ENCODE assay signal across 8 cellular contexts in the genomic region with DNA sequence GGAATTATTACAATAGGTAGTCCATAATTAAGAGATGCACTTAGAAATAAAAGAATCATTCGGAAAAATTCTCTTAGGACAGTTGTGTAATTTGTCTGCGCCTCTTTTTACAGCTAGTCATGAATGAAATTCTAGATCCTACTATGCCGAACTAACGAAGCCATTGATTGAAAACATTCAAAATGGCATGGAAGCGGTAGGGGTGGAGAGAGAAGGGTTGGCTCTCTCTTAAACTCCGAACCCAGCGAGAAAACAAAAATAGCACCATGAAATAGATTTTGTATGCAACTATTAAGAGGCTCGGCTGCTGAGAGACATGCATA. TPM values are rescaled to one million over a fixed set of nuclear protein-coding genes. Genes with fewer than 3 reads are reported as not detected.
DNase-seq lines count a peak whose midpoint lies in the region; ATAC-seq and TF ChIP-seq lines count a peak whose summit lies in the region.

No MANE protein-coding gene starts in this region.

- intact Hi-C loops in colonic mucosa (cut with DNase I), result no loop called here
- intact Hi-C loops in naive thymus-derived CD4-positive, alpha-beta T cell (cut with micrococcal nuclease), result loop anchor here (1.0 to 10.0 kb wide), 12 partner anchors 8 to 751 kb away; a partner anchor contains a TSS

- no peaks in the 10 kb centered on the region for H3K36me3 ChIP-seq in colonic mucosa
- peaks cover 0 to 13% (median 0%) of the 10 kb centered on the region in 3 experiments for H3K36me3 ChIP-seq in naive thymus-derived CD4-positive, alpha-beta T cell (ENCODE audit: control insufficient read depth in 2 of 3, insufficient read depth in 3 of 3, low read length in 3 of 3)

- peaks cover 0 to 2% (median 0%) of the 10 kb centered on the region in 5 donors for H3K27me3 Mint-ChIP-seq in naive thymus-derived CD4-positive, alpha-beta T cell

- peak overlapping the region; percentile 73 for H3K4me3 ChIP-seq in colonic mucosa
- H3K4me3 ChIP-seq in naive thymus-derived CD4-positive, alpha-beta T cell (ENCODE audit: low read length), result peak overlapping the region; percentile 91

- no peaks in the 10 kb centered on the region for H3K4me1 ChIP-seq in colonic mucosa
- H3K4me1 ChIP-seq in naive thymus-derived CD4-positive, alpha-beta T cell (ENCODE audit: control insufficient read depth in 2 of 2, insufficient read depth in 2 of 2, low read length in 2 of 2), result peaks cover 4% of the 10 kb centered on the region in 2 donors

- H3K4me1 Mint-ChIP-seq in naive thymus-derived CD4-positive, alpha-beta T cell, result peaks cover 26 to 49% (median 46%) of the 10 kb centered on the region in 7 donors

- H3K9me3 Mint-ChIP-seq in naive thymus-derived CD4-positive, alpha-beta T cell, result no peaks in the 10 kb centered on the region

- H3K27me3 ChIP-seq in colonic mucosa, result no peaks in the 10 kb centered on the region
- H3K27me3 ChIP-seq in naive thymus-derived CD4-positive, alpha-beta T cell (ENCODE audit: control insufficient read depth in 2 of 2, insufficient read depth in 2 of 2, low read length in 2 of 2), result no peaks in the 10 kb centered on the region

- H3K27ac Mint-ChIP-seq in naive thymus-derived CD4-positive, alpha-beta T cell, result peak overlapping the region; percentile 72 to 97 (median 91)

- POLR2A ChIA-PET in naive thymus-derived CD4-positive, alpha-beta T cell (lab: Charles Lee), result interaction anchor here (1.5 to 3.1 kb wide), 2 partner anchors 10 to 510 kb away, joined by 3 to 16 read pairs; a partner anchor contains a TSS

- DNase-seq in DMS114 treated with DMSO at 0.1 percent for 48 hours (lab: John Stamatoyannopoulos, UW; ENCODE audit: unreplicated experiment), result peak; percentile 23
- peak; percentile 40 for DNase-seq in NAMALWA (ENCODE audit: low spot score)
- no peak for DNase-seq in colonic mucosa
- DNase-seq in naive thymus-derived CD4-positive, alpha-beta T cell, result no peak
- no peak for DNase-seq in effector CD8-positive, alpha-beta T cell (lab: John Stamatoyannopoulos, UW)
- DNase-seq in pons (ENCODE audit: low spot score), result no peak
- no peak for DNase-seq in stimulated activated CD4-positive, alpha-beta T cell treated with anti-CD3 and anti-CD28 coated beads, Interleukin-4, amount 100 ng/mL, for 1 hour

- peak overlapping the region; percentile 85 to 100 (median 96) for H3K4me3 Mint-ChIP-seq in naive thymus-derived CD4-positive, alpha-beta T cell

- H3K9me3 ChIP-seq in colonic mucosa, result no peaks in the 10 kb centered on the region
- H3K9me3 ChIP-seq in naive thymus-derived CD4-positive, alpha-beta T cell (ENCODE audit: control insufficient read depth in 2 of 3, low read length in 3 of 3), result no peaks in the 10 kb centered on the region

- H3K36me3 Mint-ChIP-seq in naive thymus-derived CD4-positive, alpha-beta T cell, result peaks cover 0 to 19% (median 0%) of the 10 kb centered on the region in 5 donors

- peak overlapping the region; percentile 86 to 95 for H3K9ac ChIP-seq in colonic mucosa (ENCODE audit: low read depth in 2 of 2, low read length in 2 of 2)

- CTCF ChIA-PET in naive thymus-derived CD4-positive, alpha-beta T cell (lab: Charles Lee), result interaction anchor here (0.5 to 1.3 kb wide), 2 partner anchors 10 to 48 kb away, joined by 3 to 6 read pairs; no protein-coding TSS in a partner anchor

- H3K27ac ChIP-seq in colonic mucosa, result no peak overlapping the region
- H3K27ac ChIP-seq in naive thymus-derived CD4-positive, alpha-beta T cell (ENCODE audit: low read depth, low read length), result no peak overlapping the region

- ATAC-seq in naive thymus-derived CD4-positive, alpha-beta T cell, result no peak
- ATAC-seq in HG02642 (IDR thresholded peaks at IDR 0.05; ENCODE audit: poor library complexity, unreplicated experiment), result no peak

- no peak for TF ChIP-seq CTCF in colonic mucosa (IDR thresholded peaks at IDR 0.05)

RNA-seq across cellular contexts. Expression of a gene that starts 1.1 kb away (rescaled TPM):
- total RNA-seq in colonic mucosa, result 10 to 100 TPM; 10.1 to 16.9 TPM
- 10 to 100 TPM in 1 of 5 experiments, 1 to 10 TPM in 4; 6.0 to 48.4 (median 6.9) TPM for total RNA-seq in naive thymus-derived CD4-positive, alpha-beta T cell
- 1 to 10 TPM; 1.6 to 2.1 TPM for polyA plus RNA-seq in naive thymus-derived CD4-positive, alpha-beta T cell

Comparison
In these comparisons a context has a peak if more than half of its experiments do, and no peak if none do; other contexts are left out.
1. DNase-seq: peak in DMS114 treated with DMSO at 0.1 percent for 48 hours (single experiment) and NAMALWA (single experiment); none in colonic mucosa (single experiment), naive thymus-derived CD4-positive, alpha-beta T cell (0 of 9), effector CD8-positive, alpha-beta T cell (single experiment), pons (single experiment) and stimulated activated CD4-positive, alpha-beta T cell treated with anti-CD3 and anti-CD28 coated beads, Interleukin-4, amount 100 ng/mL, for 1 hour (single experiment).